ENCODE assay signal across 9 cellular contexts in the genomic region with DNA sequence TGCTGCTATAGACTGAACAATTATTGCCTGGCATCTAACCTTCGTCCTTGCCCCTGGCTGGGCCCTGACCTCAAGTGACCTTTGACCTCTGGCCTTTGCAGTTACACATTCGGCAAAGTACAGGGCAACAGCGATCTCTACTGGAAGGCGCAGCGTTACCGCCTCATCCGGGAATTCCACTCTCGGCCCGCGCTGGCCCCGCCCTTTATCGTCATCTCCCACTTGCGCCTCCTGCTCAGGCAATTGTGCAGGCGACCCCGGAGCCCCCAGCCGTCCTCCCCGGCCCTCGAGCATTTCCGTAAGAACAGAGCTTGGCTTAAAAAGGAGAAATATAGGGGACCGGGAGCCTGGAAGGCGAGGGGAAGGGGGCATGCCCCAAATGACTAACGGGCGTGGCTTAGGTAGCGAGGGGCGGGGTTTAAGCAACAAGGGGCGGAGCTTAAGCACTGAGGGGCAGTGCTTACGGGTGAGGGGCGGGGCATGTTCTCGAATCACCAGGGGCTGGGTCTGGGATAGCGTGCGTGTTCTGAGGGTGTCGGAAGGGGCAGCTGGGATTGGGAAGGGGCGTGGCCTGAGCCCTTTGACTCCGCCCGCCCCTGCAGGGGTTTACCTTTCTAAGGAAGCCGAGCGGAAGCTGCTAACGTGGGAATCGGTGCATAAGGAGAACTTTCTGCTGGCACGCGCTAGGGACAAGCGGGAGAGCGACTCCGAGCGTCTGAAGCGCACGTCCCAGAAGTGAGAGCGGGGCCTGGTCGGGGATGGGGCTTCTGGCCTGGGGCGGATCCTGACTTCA. TPM values are rescaled to one million over a fixed set of nuclear protein-coding genes. Genes with fewer than 3 reads are reported as not detected.
DNase-seq lines count a peak whose midpoint lies in the region; ATAC-seq lines count a peak whose summit lies in the region.
"Had no signal": no experiment of that assay in that cellular context is flagged by ENCODE, and none has a peak within 500 bp of the region (broad histone marks: within the 10 kb centered on the region; RNA-seq: fewer than 3 reads in every experiment).

No MANE protein-coding gene starts in this region.

- H3K4me1 ChIP-seq in HUES64 (ENCODE audit: insufficient read depth, low read length), result no peaks in the 10 kb centered on the region

- peak overlapping the region; percentile 23; the same call in 1 of the 2 replicates for H3K4me3 ChIP-seq in HUES64 (ENCODE audit: low read length)
- H3K4me3 ChIP-seq: heart right ventricle had no signal

- H3K9ac ChIP-seq in HUES64 (ENCODE audit: low read depth, low read length), result no peak overlapping the region

- ATAC-seq in GM19455 (IDR thresholded peaks at IDR 0.05; ENCODE audit: unreplicated experiment), result no peak

- WGBS in HUES64, result 89% methylated on average over 50 of the region's 50 CpGs

- H3K27ac ChIP-seq in HUES64 (ENCODE audit: low read depth, low read length), result no peak overlapping the region

- DNase-seq in activated T-cell treated with anti-CD3 and anti-CD28 coated beads for 48 hours (ENCODE audit: low read depth) (peak; percentile 48), iPS DF 19.7 (ENCODE audit: low read depth, low spot score) (peak; percentile 78), hippocampal formation (lab: John Stamatoyannopoulos, UW) (no peak), kidney glomerular epithelial cell (lab: John Stamatoyannopoulos, UW) (no peak), NCI-H2171 (lab: John Stamatoyannopoulos, UW) (no peak)
- DNase-seq in stimulated activated CD4-positive, alpha-beta T cell treated with anti-CD3 and anti-CD28 coated beads, Interleukin-1b, Interleukin-23, amount 100 ng/mL, for 48 hours, result peak; percentile 70
- DNase-seq: heart right ventricle had no signal

- H3K9me3 ChIP-seq in HUES64 (ENCODE audit: insufficient read depth, low read depth, low read length), result no peaks in the 10 kb centered on the region
- H3K9me3 ChIP-seq: heart right ventricle had no signal

- no peaks in the 10 kb centered on the region for H3K36me3 ChIP-seq in HUES64 (ENCODE audit: insufficient read depth, low read length)

- H3K27me3 ChIP-seq in HUES64 (ENCODE audit: insufficient read depth, low read length), result no peaks in the 10 kb centered on the region
- H3K27me3 ChIP-seq: heart right ventricle had no signal

RNA-seq across cellular contexts. Expression of gene TRPM4, which starts 52.7 kb away (rescaled TPM):
- 3.0 TPM for polyA plus RNA-seq in HUES64 (2013, experiment 1 of 2)
- polyA plus RNA-seq in HUES64 (2013, experiment 2 of 2), result 3.1 TPM

RNA-seq across cellular contexts. Expression of gene HRC, which starts 55.1 kb away (rescaled TPM):
- 0.80 TPM for polyA plus RNA-seq in HUES64 (2013, experiment 1 of 2)
- 2.1 TPM for polyA plus RNA-seq in HUES64 (2013, experiment 2 of 2)

Comparison
In these comparisons a context has a peak if more than half of its experiments do, and no peak if none do; other contexts are left out.
1. DNase-seq: peak in activated T-cell treated with anti-CD3 and anti-CD28 coated beads for 48 hours (single experiment), iPS DF 19.7 (single experiment) and stimulated activated CD4-positive, alpha-beta T cell treated with anti-CD3 and anti-CD28 coated beads, Interleukin-1b, Interleukin-23, amount 100 ng/mL, for 48 hours (single experiment); none in hippocampal formation (0 of 2), kidney glomerular epithelial cell (single experiment) and NCI-H2171 (single experiment).